Comparison of ENCODE assay signal across 8 cellular contexts in the genomic region with DNA sequence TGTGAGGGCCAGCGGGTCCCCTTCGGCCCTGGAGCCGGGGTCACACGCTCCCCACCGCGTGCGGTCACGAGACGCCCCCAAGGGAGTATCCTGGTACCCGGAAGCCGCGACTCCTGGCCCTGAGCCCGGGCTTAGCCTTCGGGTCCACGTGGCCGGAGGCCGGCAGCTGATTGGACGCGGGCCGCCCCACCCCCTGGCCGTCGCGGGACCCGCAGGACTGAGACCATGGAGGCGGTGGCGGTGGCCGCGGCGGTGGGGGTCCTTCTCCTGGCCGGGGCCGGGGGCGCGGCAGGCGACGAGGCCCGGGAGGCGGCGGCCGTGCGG. TPM values are rescaled to one million over a fixed set of nuclear protein-coding genes. Genes with fewer than 3 reads are reported as not detected.
A peak's percentile ranks its signal among the peaks of the same experiment; 100 is the strongest.
DNase-seq lines count a peak whose midpoint lies in the region; ATAC-seq and TF ChIP-seq lines count a peak whose summit lies in the region.

Gene NAGLU, plus strand, starts transcription at position 194 of the 324 bp plus-strand sequence. Its CDS starts 32 bp downstream, at position 226.

- H3K9ac ChIP-seq in duodenal mucosa (ENCODE audit: low read depth in 1 of 2, low read length in 2 of 2), result peak within 1 kb of the TSS; percentile 81 to 92

- H3K36me3 ChIP-seq in duodenal mucosa (ENCODE audit: control insufficient read depth in 1 of 2, insufficient read depth in 2 of 2, low read length in 2 of 2), result peaks cover 0 to 17% of the 10 kb centered on the region in 2 donors
- H3K36me3 ChIP-seq in lower lobe of right lung, result peaks cover 29% of the 10 kb centered on the region

- POLR2A ChIA-PET in activated CD4-positive, alpha-beta memory T cell treated with anti-CD3 and anti-CD28 coated beads, Interleukin-2, amount 10 ng/mL, durations not matched to agents 7 days and 5 days (lab: Charles Lee), result interaction anchor here (1.0 to 2.4 kb wide), 16 partner anchors 12 to 287 kb away, joined by 3 to 21 read pairs (median 4); partner anchors contain the start of genes PSMC3IP, RETREG3, STAT3 and STAT5A

- H3K27me3 Mint-ChIP-seq in CD14-positive monocyte (ENCODE audit: low read depth in 3 of 3), result peaks cover 0 to 6% (median 0%) of the 10 kb centered on the region in 3 donors
- H3K27me3 Mint-ChIP-seq in activated CD4-positive, alpha-beta memory T cell treated with anti-CD3 and anti-CD28 coated beads, Interleukin-2, amount 10 ng/mL, durations not matched to agents 7 days and 5 days, result peaks cover 12% of the 10 kb centered on the region

- no peaks in the 10 kb centered on the region for H3K9me3 Mint-ChIP-seq in CD14-positive monocyte
- H3K9me3 Mint-ChIP-seq in activated CD4-positive, alpha-beta memory T cell treated with anti-CD3 and anti-CD28 coated beads, Interleukin-2, amount 10 ng/mL, durations not matched to agents 7 days and 5 days, result no peaks in the 10 kb centered on the region

- H3K4me3 ChIP-seq in duodenal mucosa (ENCODE audit: low read depth in 1 of 2, low read length in 2 of 2) (peak within 1 kb of the TSS; percentile 87 to 89), lower lobe of right lung (peak within 1 kb of the TSS; percentile 70)

- H3K36me3 Mint-ChIP-seq in CD14-positive monocyte, result peaks cover 17 to 30% of the 10 kb centered on the region in 2 donors
- H3K36me3 Mint-ChIP-seq in activated CD4-positive, alpha-beta memory T cell treated with anti-CD3 and anti-CD28 coated beads, Interleukin-2, amount 10 ng/mL, durations not matched to agents 7 days and 5 days (ENCODE audit: low read depth), result peaks cover 9% of the 10 kb centered on the region

- peaks cover 32% of the 10 kb centered on the region for H3K4me1 Mint-ChIP-seq in CD14-positive monocyte
- H3K4me1 Mint-ChIP-seq in activated CD4-positive, alpha-beta memory T cell treated with anti-CD3 and anti-CD28 coated beads, Interleukin-2, amount 10 ng/mL, durations not matched to agents 7 days and 5 days, result peaks cover 42% of the 10 kb centered on the region

- TF ChIP-seq CTCF in CD14-positive monocyte (IDR thresholded peaks at IDR 0.05) (peak; percentile 6), lower lobe of right lung (IDR thresholded peaks at IDR 0.05) (no peak)

- H3K27ac Mint-ChIP-seq in CD14-positive monocyte, result peak within 1 kb of the TSS; percentile 61 to 95 (median 93)
- H3K27ac Mint-ChIP-seq in activated CD4-positive, alpha-beta memory T cell treated with anti-CD3 and anti-CD28 coated beads, Interleukin-2, amount 10 ng/mL, durations not matched to agents 7 days and 5 days, result peak within 1 kb of the TSS; percentile 75

- H3K9me3 ChIP-seq in duodenal mucosa (ENCODE audit: control insufficient read depth in 1 of 2, low read length in 2 of 2) (no peaks in the 10 kb centered on the region), lower lobe of right lung (no peaks in the 10 kb centered on the region)

- H3K27ac ChIP-seq in duodenal mucosa (ENCODE audit: low read depth, low read length) (peak within 1 kb of the TSS; percentile 88), lower lobe of right lung (peak within 1 kb of the TSS; percentile 83)

- H3K4me1 ChIP-seq in duodenal mucosa (ENCODE audit: control insufficient read depth in 1 of 2, insufficient read depth in 2 of 2, low read length in 2 of 2) (peaks cover 27 to 33% of the 10 kb centered on the region in 2 donors), lower lobe of right lung (peaks cover 31% of the 10 kb centered on the region)

- CTCF ChIA-PET in activated CD4-positive, alpha-beta memory T cell treated with anti-CD3 and anti-CD28 coated beads, Interleukin-2, amount 10 ng/mL, durations not matched to agents 7 days and 5 days (lab: Charles Lee), result interaction anchor here (0.6 to 4.3 kb wide), 8 partner anchors 9 to 221 kb away, joined by 3 to 19 read pairs (median 6); partner anchors contain the start of gene PSMC3IP

- peak within 1 kb of the TSS; percentile 80 to 88 for H3K4me3 Mint-ChIP-seq in CD14-positive monocyte
- peak within 1 kb of the TSS; percentile 82 for H3K4me3 Mint-ChIP-seq in activated CD4-positive, alpha-beta memory T cell treated with anti-CD3 and anti-CD28 coated beads, Interleukin-2, amount 10 ng/mL, durations not matched to agents 7 days and 5 days

- peak; percentile 80 for ATAC-seq in GM19395 (IDR thresholded peaks at IDR 0.05; ENCODE audit: unreplicated experiment)
- peak; percentile 79 for ATAC-seq in HG03521 (IDR thresholded peaks at IDR 0.05; ENCODE audit: unreplicated experiment)
- peak; percentile 94 to 95 for ATAC-seq in lower lobe of right lung

- H3K27me3 ChIP-seq in duodenal mucosa (ENCODE audit: control insufficient read depth in 1 of 2, insufficient read depth in 2 of 2, low read length in 2 of 2), result no peaks in the 10 kb centered on the region
- no peaks in the 10 kb centered on the region for H3K27me3 ChIP-seq in lower lobe of right lung (ENCODE audit: low read depth)

- intact Hi-C loops in CD14-positive monocyte (cut with micrococcal nuclease) (no loop called here), lower lobe of right lung (cut with DNase I) (no loop called here)

- DNase-seq in CD14-positive monocyte (ENCODE audit: low spot score) (peak; percentile 91), NCI-H774 (lab: John Stamatoyannopoulos, UW) (peak; percentile 96), lower lobe of right lung (peak; percentile 98)
- peak; percentile 89 for DNase-seq in activated CD4-positive, alpha-beta memory T cell treated with anti-CD3 and anti-CD28 coated beads, Interleukin-2, amount 10 ng/mL, durations not matched to agents 7 days and 5 days
- peak; percentile 71 to 90 (median 72) for DNase-seq in stimulated activated CD4-positive, alpha-beta T cell treated with anti-CD3 and anti-CD28 coated beads, TNF-alpha, amount 100 ng/mL, for 24 hours (ENCODE audit: low read depth in 3 of 3)

RNA-seq across cellular contexts. Expression of gene NAGLU, which starts in this region (rescaled TPM):
- 10 to 100 TPM; 10.4 to 24.9 TPM for polyA plus RNA-seq in CD14-positive monocyte
- total RNA-seq in activated CD4-positive, alpha-beta memory T cell treated with anti-CD3 and anti-CD28 coated beads, Interleukin-2, amount 10 ng/mL, durations not matched to agents 7 days and 5 days, result 10 to 100 TPM; 15.9 to 17.5 TPM
- 39.1 TPM for total RNA-seq in lower lobe of right lung

Comparison
In these comparisons a context has a peak if more than half of its experiments do, and no peak if none do; other contexts are left out.
1. Peak in every context shown above with its lines: DNase-seq, ATAC-seq, H3K4me3 ChIP-seq and H3K27ac ChIP-seq.